Comparison of ENCODE assay signal across 8 cellular contexts in the genomic region with DNA sequence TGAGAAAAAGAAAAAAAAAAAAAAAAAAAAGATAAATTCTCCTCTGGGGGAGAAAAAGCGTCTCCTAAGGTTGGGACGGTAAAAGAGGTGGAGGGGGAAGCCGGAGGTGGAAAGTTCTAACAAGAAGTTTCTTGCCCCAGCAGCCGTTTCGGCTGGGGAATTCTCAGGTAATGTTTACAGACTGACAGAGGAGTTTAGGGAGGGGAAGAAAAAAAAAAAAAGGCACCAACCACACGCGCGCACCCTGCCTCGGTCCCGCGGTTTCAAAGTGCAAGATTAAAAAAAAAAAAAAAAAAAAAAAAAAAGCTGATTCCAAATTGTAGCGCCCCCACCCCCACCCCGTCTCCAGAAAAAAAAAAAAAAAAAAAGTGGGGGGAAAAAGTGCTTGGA. TPM values are rescaled to one million over a fixed set of nuclear protein-coding genes. Genes with fewer than 3 reads are reported as not detected.
DNase-seq lines count a peak whose midpoint lies in the region; ATAC-seq and TF ChIP-seq lines count a peak whose summit lies in the region.

No MANE protein-coding gene starts in this region.

- DNase-seq in AG04450 (ENCODE audit: low read depth, low spot score) (no peak), MM.1S (peak; percentile 26), NCI-H2227 (lab: John Stamatoyannopoulos, UW; ENCODE audit: unreplicated experiment) (no peak), NCI-H345 treated with DMSO at 0.1 percent for 48 hours (lab: John Stamatoyannopoulos, UW; ENCODE audit: unreplicated experiment) (no peak)

- ATAC-seq in HG03457 (IDR thresholded peaks at IDR 0.05; ENCODE audit: unreplicated experiment): no peak

- peaks cover 4% of the 10 kb centered on the region; the same call in 1 of the 2 replicates for H3K9me3 ChIP-seq in AG04450 (ENCODE audit: control insufficient read depth, insufficient read depth, low read length)
- no peaks in the 10 kb centered on the region for H3K9me3 ChIP-seq in MM.1S (replicated peaks; ENCODE audit: insufficient read depth, low read length)
- H3K9me3 ChIP-seq in liver (ENCODE audit: control insufficient read depth in 4 of 4, low read length in 3 of 4): no peaks in the 10 kb centered on the region

- H3K4me1 ChIP-seq in MM.1S (ENCODE audit: low read length) (peaks cover 13% of the 10 kb centered on the region), liver (ENCODE audit: control insufficient read depth in 4 of 4, insufficient read depth in 4 of 4, low read length in 3 of 4) (peaks cover 8 to 46% (median 34%) of the 10 kb centered on the region in 4 donors)

- H3K4me3 ChIP-seq in AG04450 (ENCODE audit: low read depth, low read length): peak overlapping the region; percentile 83
- H3K4me3 ChIP-seq in MM.1S (ENCODE audit: low read length): peak overlapping the region; percentile 75
- peak overlapping the region; percentile 85 to 97 (median 90) for H3K4me3 ChIP-seq in liver (ENCODE audit: low read depth in 1 of 3, low read length in 3 of 3)

- H3K36me3 ChIP-seq in MM.1S (replicated peaks; ENCODE audit: insufficient read depth, low read length) (no peaks in the 10 kb centered on the region), liver (ENCODE audit: control insufficient read depth in 4 of 4, insufficient read depth in 3 of 4, low read depth in 1 of 4, low read length in 3 of 4) (peaks cover 0 to 8% (median 1%) of the 10 kb centered on the region in 4 donors)

- H2AFZ ChIP-seq in MM.1S (ENCODE audit: low read length): peak overlapping the region; percentile 93; the same call in 1 of the 2 replicates

- peak overlapping the region; percentile 86 for H3K27ac ChIP-seq in AG04450 (ENCODE audit: low read depth, low read length)
- no peak overlapping the region for H3K27ac ChIP-seq in MM.1S (ENCODE audit: low read length)
- H3K27ac ChIP-seq in angular gyrus (ENCODE audit: low read depth, low read length): peak overlapping the region; percentile 78
- peak overlapping the region; percentile 99 for H3K27ac ChIP-seq in liver (ENCODE audit: low read depth in 1 of 2, low read length in 2 of 2)
- peak overlapping the region; percentile 72 for H3K27ac ChIP-seq in temporal lobe (ENCODE audit: low read depth, low read length)

- peaks cover 2% of the 10 kb centered on the region for H3K27me3 ChIP-seq in AG04450 (ENCODE audit: control insufficient read depth, insufficient read depth, low read length)
- H3K27me3 ChIP-seq in MM.1S (replicated peaks; ENCODE audit: insufficient read depth, low read length): peaks cover 31% of the 10 kb centered on the region
- H3K27me3 ChIP-seq in liver (ENCODE audit: control insufficient read depth in 4 of 4, insufficient read depth in 4 of 4, low read length in 3 of 4): no peaks in the 10 kb centered on the region

- H3F3A ChIP-seq in MM.1S (ENCODE audit: insufficient read depth, low read length): peaks cover 13% of the 10 kb centered on the region; the same call in 1 of the 2 replicates

- CTCF ChIA-PET in AG04450 (lab: Charles Lee): interaction anchor here (0.7 to 5.6 kb wide), 7 partner anchors 41 to 320 kb away, joined by 3 to 48 read pairs (median 8); no protein-coding TSS in a partner anchor

- WGBS in liver: under 1% methylated on average over 13 of the region's 13 CpGs

- H3K9me2 ChIP-seq in MM.1S (replicated peaks; ENCODE audit: insufficient read depth, low read length): no peaks in the 10 kb centered on the region

- peak overlapping the region; percentile 87 for H3K4me2 ChIP-seq in MM.1S (ENCODE audit: low read depth, low read length)

- TF ChIP-seq CTCF in AG04450 (IDR thresholded peaks at IDR 0.05; ENCODE audit: low read depth, low read length) (no peak), MM.1S (IDR thresholded peaks at IDR 0.05; ENCODE audit: low read length) (no peak), liver (IDR thresholded peaks at IDR 0.05; ENCODE audit: low read depth, low read length, missing input control) (no peak)

- POLR2A ChIA-PET in AG04450 (lab: Yijun Ruan, JAX): interaction anchor here (0.6 to 4.9 kb wide), 15 partner anchors 17 to 497 kb away, joined by 3 to 34 read pairs (median 3); no protein-coding TSS in a partner anchor

- H3K9ac ChIP-seq in MM.1S (ENCODE audit: low read length): no peak overlapping the region; the same call in 1 of the 2 replicates
- H3K9ac ChIP-seq in liver (ENCODE audit: low read depth in 1 of 2, low read length in 2 of 2): peak overlapping the region; percentile 95 to 100

- no peaks in the 10 kb centered on the region for H4K20me1 ChIP-seq in MM.1S (ENCODE audit: insufficient read depth, low read length)

- no peaks in the 10 kb centered on the region for H3K79me2 ChIP-seq in MM.1S (ENCODE audit: low read length)

- no peak for TF ChIP-seq RAD21 in liver (IDR thresholded peaks at IDR 0.05)

TF ChIP-seq in liver, 16 proteins besides CTCF, POLR2A, EP300 and RAD21:
- TF ChIP-seq JUND (IDR thresholded peaks at IDR 0.05): no peak
- TF ChIP-seq RXRA (IDR thresholded peaks at IDR 0.05): peak in 1 of 2 donors; percentile 38
- peak; percentile 73 for TF ChIP-seq TAF1 (conservative IDR thresholded peaks at IDR 0.05)
- peak; percentile 20 for TF ChIP-seq HNF4G (IDR thresholded peaks at IDR 0.05)
- peak; percentile 42 to 43 for TF ChIP-seq HNF4A (conservative IDR thresholded peaks at IDR 0.05)
- TF ChIP-seq FOXA1 (IDR thresholded peaks at IDR 0.05): no peak
- TF ChIP-seq, protein P1, sequence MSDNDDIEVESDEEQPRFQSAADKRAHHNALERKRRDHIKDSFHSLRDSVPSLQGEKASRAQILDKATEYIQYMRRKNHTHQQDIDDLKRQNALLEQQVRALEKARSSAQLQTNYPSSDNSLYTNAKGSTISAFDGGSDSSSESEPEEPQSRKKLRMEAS (IDR thresholded peaks at IDR 0.05): no peak
- no peak for TF ChIP-seq FOXA2 (IDR thresholded peaks at IDR 0.05)
- TF ChIP-seq, protein P2, sequence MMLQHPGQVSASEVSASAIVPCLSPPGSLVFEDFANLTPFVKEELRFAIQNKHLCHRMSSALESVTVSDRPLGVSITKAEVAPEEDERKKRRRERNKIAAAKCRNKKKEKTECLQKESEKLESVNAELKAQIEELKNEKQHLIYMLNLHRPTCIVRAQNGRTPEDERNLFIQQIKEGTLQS (IDR thresholded peaks at IDR 0.05): no peak
- TF ChIP-seq EGR1 (IDR thresholded peaks at IDR 0.05; ENCODE audit: low read depth in 2 of 2): no peak

RNA-seq across cellular contexts. Expression of a gene that starts 0.5 kb away (rescaled TPM):
- 42.3 and 50.5 TPM in 2 replicates for polyA plus RNA-seq in AG04450 (2011; rRNA removed)
- 158 and 213 TPM in 2 replicates for polyA minus RNA-seq in AG04450 (2011; rRNA and poly(A)+ RNA removed)
- total RNA-seq in liver: 100 to 1,000 TPM in 1 of 2 donors, 10 to 100 TPM in 1; 62.6 to 146 TPM
- 100 to 1,000 TPM; 170 to 185 TPM for polyA plus RNA-seq in liver
- 6.9 TPM for total RNA-seq in temporal lobe

RNA-seq across cellular contexts. Expression of a gene that starts 26.4 kb away (rescaled TPM):
- polyA plus RNA-seq in AG04450 (2011; rRNA removed): not detected in 2 replicates
- not detected in 2 replicates for polyA minus RNA-seq in AG04450 (2011; rRNA and poly(A)+ RNA removed)
- total RNA-seq in liver: not detected
- polyA plus RNA-seq in liver: not detected
- total RNA-seq in temporal lobe: not detected
